1 cellular context compared by ENCODE assay signal in genomic region chr2:26477911-26478253, GRCh38.
TF ChIP-seq lines count a peak whose summit lies in the region.

OTOF (minus strand) TSS chr2:26478124.

TF ChIP-seq in WTC11, 78 proteins besides CTCF, POLR2A, EP300 and RAD21 (continued from another document):
- no peak for TF ChIP-seq AR (CRISPR knock-in tag; IDR thresholded peaks at IDR 0.05)
- TF ChIP-seq ZNF138 (CRISPR knock-in tag; conservative IDR thresholded peaks at IDR 0.05): no peak
- TF ChIP-seq, protein P1, sequence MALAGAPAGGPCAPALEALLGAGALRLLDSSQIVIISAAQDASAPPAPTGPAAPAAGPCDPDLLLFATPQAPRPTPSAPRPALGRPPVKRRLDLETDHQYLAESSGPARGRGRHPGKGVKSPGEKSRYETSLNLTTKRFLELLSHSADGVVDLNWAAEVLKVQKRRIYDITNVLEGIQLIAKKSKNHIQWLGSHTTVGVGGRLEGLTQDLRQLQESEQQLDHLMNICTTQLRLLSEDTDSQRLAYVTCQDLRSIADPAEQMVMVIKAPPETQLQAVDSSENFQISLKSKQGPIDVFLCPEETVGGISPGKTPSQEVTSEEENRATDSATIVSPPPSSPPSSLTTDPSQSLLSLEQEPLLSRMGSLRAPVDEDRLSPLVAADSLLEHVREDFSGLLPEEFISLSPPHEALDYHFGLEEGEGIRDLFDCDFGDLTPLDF (CRISPR knock-in tag; IDR thresholded peaks at IDR 0.05): no peak
- no peak for TF ChIP-seq USF1 (CRISPR knock-in tag; IDR thresholded peaks at IDR 0.05)
- no peak for TF ChIP-seq HMGA2 (CRISPR knock-in tag; IDR thresholded peaks at IDR 0.05)
- TF ChIP-seq PRRX2 (CRISPR knock-in tag; IDR thresholded peaks at IDR 0.05): no peak
